Comparison of ENCODE assay signal across 21 cellular contexts in the genomic region with DNA sequence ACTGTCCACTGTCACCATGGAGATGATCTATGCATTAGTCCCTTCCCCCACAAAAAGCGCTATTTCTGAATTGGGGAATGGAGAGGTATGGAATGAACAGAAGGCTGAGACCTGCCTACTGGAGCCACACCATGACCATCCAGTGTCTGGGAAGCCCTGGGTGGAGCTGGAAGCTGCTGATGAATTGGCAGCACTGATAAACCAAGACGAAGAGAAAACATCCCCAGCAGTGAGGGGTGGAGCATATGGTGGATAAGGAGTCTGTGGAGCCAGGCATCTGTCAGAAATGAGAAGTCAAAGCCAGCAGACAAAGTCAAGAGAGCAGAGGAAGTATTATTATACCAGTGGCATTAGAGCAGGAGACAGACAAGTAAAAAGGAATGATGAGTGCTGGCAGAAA. TPM values are rescaled to one million over a fixed set of nuclear protein-coding genes. Genes with fewer than 3 reads are reported as not detected.
"Had no signal": no experiment of that assay in that cellular context is flagged by ENCODE, and none has a peak within 500 bp of the region (broad histone marks: within the 10 kb centered on the region; RNA-seq: fewer than 3 reads in every experiment).

No MANE protein-coding gene starts in this region.

- DNase-seq: activated CD4-positive, alpha-beta T cell treated with anti-CD3 and anti-CD28 coated beads for 1 hour; activated CD8-positive, alpha-beta memory T cell treated with anti-CD3 and anti-CD28 coated beads, Interleukin-2, amount 50 U/mL, for 4 hours; activated CD8-positive, alpha-beta T cell treated with anti-CD3 and anti-CD28 coated beads for 36 hours; activated gamma-delta T cell treated with Interleukin-2 at 50 U/mL for 16 hours; activated naive CD8-positive, alpha-beta T cell treated with anti-CD3 and anti-CD28 coated beads, Interleukin-2, amount 10 ng/mL, durations not matched to agents 7 days and 5 days; activated T-cell treated with anti-CD3 and anti-CD28 coated beads, Interleukin-2, amount 50 U/mL, for 72 hours; cortex of kidney; effector CD8-positive, alpha-beta T cell; foreskin fibroblast; islet precursor cell; ovary; SK-N-SH; stimulated activated CD4-positive, alpha-beta T cell treated with anti-CD3 and anti-CD28 coated beads, Interleukin-4, amount 100 ng/mL, for 1 hour; stimulated activated CD8-positive, alpha-beta memory T cell treated with anti-CD3 and anti-CD28 coated beads, Interleukin-4, amount 100 ng/mL, for 48 hours; testis; upper lobe of right lung had no signal

- H3K36me3 ChIP-seq: cardiac muscle cell, ovary, upper lobe of right lung had no signal

- H3K9me3 ChIP-seq: ovary, testis had no signal

- H3K4me3 ChIP-seq: ascending aorta, cardiac muscle cell, ovary, testis, upper lobe of right lung had no signal

- H3K9ac ChIP-seq: SK-N-SH had no signal

- H3K27ac ChIP-seq: ascending aorta, cardiac muscle cell, ovary, testis, upper lobe of right lung had no signal

- H3K4me2 ChIP-seq: SK-N-SH had no signal

- H3K27me3 ChIP-seq: ascending aorta, cardiac muscle cell, ovary, testis, upper lobe of right lung had no signal

- H3K4me1 ChIP-seq: upper lobe of right lung had no signal

RNA-seq across cellular contexts. Expression of a gene that starts 13.2 kb away (rescaled TPM):
- total RNA-seq: activated CD8-positive, alpha-beta T cell treated with anti-CD3 and anti-CD28 coated beads for 36 hours; activated naive CD8-positive, alpha-beta T cell treated with anti-CD3 and anti-CD28 coated beads, Interleukin-2, amount 10 ng/mL, durations not matched to agents 7 days and 5 days; activated T-cell treated with anti-CD3 and anti-CD28 coated beads, Interleukin-2, amount 50 U/mL, for 72 hours; T-helper 1 cell treated with Interleukin-12 subunit alpha and Interleukin-12 subunit beta and Interleukin-4 antibody, amounts not matched to agents 30 ng/mL and 1 ng/mL, for 36 hours had no signal

RNA-seq across cellular contexts. Expression of a gene that starts 55.0 kb away (rescaled TPM):
- total RNA-seq: activated CD8-positive, alpha-beta T cell treated with anti-CD3 and anti-CD28 coated beads for 36 hours; activated naive CD8-positive, alpha-beta T cell treated with anti-CD3 and anti-CD28 coated beads, Interleukin-2, amount 10 ng/mL, durations not matched to agents 7 days and 5 days; activated T-cell treated with anti-CD3 and anti-CD28 coated beads, Interleukin-2, amount 50 U/mL, for 72 hours; cardiac muscle cell; epithelial cell of proximal tubule; neural crest cell; T-helper 1 cell treated with Interleukin-12 subunit alpha and Interleukin-12 subunit beta and Interleukin-4 antibody, amounts not matched to agents 30 ng/mL and 1 ng/mL, for 36 hours had no signal
- polyA plus RNA-seq: cardiac muscle cell, SK-N-SH had no signal
